In the genomic region with DNA sequence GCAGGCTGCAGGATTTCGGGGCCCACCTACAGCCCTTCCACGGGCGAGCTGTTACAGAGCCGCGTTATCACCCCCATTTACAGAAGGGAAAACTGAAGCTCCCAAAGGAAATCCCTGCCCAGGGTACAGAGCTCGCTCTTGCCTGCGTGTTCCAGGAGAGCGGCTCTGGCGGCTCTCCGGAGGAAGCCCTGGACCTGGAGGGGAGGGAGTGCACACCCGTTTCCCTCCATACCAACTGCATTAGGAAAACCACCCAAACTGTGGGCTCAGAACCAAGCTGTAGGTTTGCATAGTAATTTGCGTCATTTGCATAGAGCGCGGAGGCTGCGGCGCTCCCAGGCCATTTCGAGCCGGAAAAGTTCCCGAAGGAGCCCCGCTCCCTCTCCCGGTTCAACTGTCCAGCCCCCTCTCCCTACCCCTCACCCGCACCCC, we compare ENCODE assay signal across 8 cellular contexts. TPM values are rescaled to one million over a fixed set of nuclear protein-coding genes. Genes with fewer than 3 reads are reported as not detected.
DNase-seq lines count a peak whose midpoint lies in the region; ATAC-seq and TF ChIP-seq lines count a peak whose summit lies in the region.

No MANE protein-coding gene starts in this region.

- H4K20me1 ChIP-seq in BLaER1: no peaks in the 10 kb centered on the region

- intact Hi-C loops in ovary (cut with DNase I): loop anchor here (2.0 to 5.0 kb wide), 3 partner anchors 120 to 227 kb away; no protein-coding TSS in a partner anchor

- H3K4me3 ChIP-seq in BLaER1 (peak overlapping the region; percentile 75), WI38 (ENCODE audit: low read depth, low read length) (peak overlapping the region; percentile 69), fibroblast of villous mesenchyme (ENCODE audit: low read depth, low read length) (peak overlapping the region; percentile 88), ovary (peak overlapping the region; percentile 43)

- no peaks in the 10 kb centered on the region for H3K9me3 ChIP-seq in BLaER1
- H3K9me3 ChIP-seq in ovary: no peaks in the 10 kb centered on the region

- H3K9ac ChIP-seq in BLaER1: peak overlapping the region; percentile 73

- peak overlapping the region; percentile 98 for H3K4me2 ChIP-seq in BLaER1

- no peak for TF ChIP-seq CTCF in WI38 (IDR thresholded peaks at IDR 0.05; ENCODE audit: low read depth, low read length)
- no peak for TF ChIP-seq CTCF in fibroblast of villous mesenchyme (IDR thresholded peaks at IDR 0.05; ENCODE audit: insufficient read depth, low read depth, low read length)
- no peak for TF ChIP-seq CTCF in ovary (IDR thresholded peaks at IDR 0.05)

- TF ChIP-seq EP300 in ovary (IDR thresholded peaks at IDR 0.05): no peak

- H3K36me3 ChIP-seq in BLaER1 (no peaks in the 10 kb centered on the region), ovary (no peaks in the 10 kb centered on the region)

- DNase-seq in HT1080 (ENCODE audit: low read depth) (peak; percentile 53), fibroblast of villous mesenchyme (ENCODE audit: low read depth) (peak; percentile 79), ovary (no peak), NCI-H1436 (lab: John Stamatoyannopoulos, UW) (no peak), COR-L47 (lab: John Stamatoyannopoulos, UW) (no peak)

- H3K4me1 ChIP-seq in BLaER1 (peaks cover 62% of the 10 kb centered on the region), ovary (ENCODE audit: insufficient read depth) (no peaks in the 10 kb centered on the region)

- H3K27me3 ChIP-seq in BLaER1 (no peaks in the 10 kb centered on the region), ovary (no peaks in the 10 kb centered on the region)

- H3K27ac ChIP-seq in BLaER1 (no peak overlapping the region), ovary (peak overlapping the region; percentile 11 to 70)

- ATAC-seq in GM19043 (IDR thresholded peaks at IDR 0.05; ENCODE audit: low read depth, unreplicated experiment): peak; percentile 12

- 0% methylated on average over 22 of the region's 22 CpGs for WGBS in ovary, 3 donors

- TF ChIP-seq POLR2A in ovary (IDR thresholded peaks at IDR 0.05): no peak

RNA-seq across cellular contexts. Expression of gene ADGRB2, which starts 24.7 kb away (rescaled TPM):
- total RNA-seq in HT1080 (2014; rRNA removed; shearing (Covaris generic)): 10.8 and 14.1 TPM in 2 replicates
- 7.1 and 8.4 TPM in 2 replicates for polyA plus RNA-seq in HT1080 (2015; cell fraction: cytosol; rRNA removed)
- polyA plus RNA-seq in HT1080 (2015; cell fraction: nucleus; rRNA removed): 13.1 and 16.5 TPM in 2 replicates
- total RNA-seq in fibroblast of villous mesenchyme: 11.3 and 14.2 TPM in 2 replicates
- 1 to 10 TPM in 6 of 7 donors, under 1 TPM in 1; 0.48 to 7.2 (median 1.6) TPM for total RNA-seq in ovary
- polyA plus RNA-seq in ovary: 1 to 10 TPM in 1 of 2 donors, under 1 TPM in 1; 0.30 to 2.6 TPM

RNA-seq across cellular contexts. Expression of gene SPOCD1, which starts 27.0 kb away (rescaled TPM):
- 16.4 and 25.2 TPM in 2 replicates for total RNA-seq in HT1080 (2014; rRNA removed; shearing (Covaris generic))
- 35.9 and 37.7 TPM in 2 replicates for polyA plus RNA-seq in HT1080 (2015; cell fraction: cytosol; rRNA removed)
- polyA plus RNA-seq in HT1080 (2015; cell fraction: nucleus; rRNA removed): 149 and 184 TPM in 2 replicates
- 62.2 and 73.4 TPM in 2 replicates for total RNA-seq in fibroblast of villous mesenchyme
- 1 to 10 TPM in 2 of 7 donors, under 1 TPM in 4, not detected in 1; 0.15 to 1.7 (median 0.54) TPM for total RNA-seq in ovary
- under 1 TPM; 0.30 to 0.42 TPM for polyA plus RNA-seq in ovary

Comparison
In these comparisons a context has a peak if more than half of its experiments do, and no peak if none do; other contexts are left out.
1. DNase-seq: peak in HT1080 (single experiment) and fibroblast of villous mesenchyme (single experiment); none in ovary (0 of 5), NCI-H1436 (single experiment) and COR-L47 (single experiment).
2. Peak in every context shown above with its lines, with median percentiles within 50 percentile points of each other: H3K4me3 ChIP-seq.